9 cellular contexts compared by ENCODE assay signal in the genomic region with DNA sequence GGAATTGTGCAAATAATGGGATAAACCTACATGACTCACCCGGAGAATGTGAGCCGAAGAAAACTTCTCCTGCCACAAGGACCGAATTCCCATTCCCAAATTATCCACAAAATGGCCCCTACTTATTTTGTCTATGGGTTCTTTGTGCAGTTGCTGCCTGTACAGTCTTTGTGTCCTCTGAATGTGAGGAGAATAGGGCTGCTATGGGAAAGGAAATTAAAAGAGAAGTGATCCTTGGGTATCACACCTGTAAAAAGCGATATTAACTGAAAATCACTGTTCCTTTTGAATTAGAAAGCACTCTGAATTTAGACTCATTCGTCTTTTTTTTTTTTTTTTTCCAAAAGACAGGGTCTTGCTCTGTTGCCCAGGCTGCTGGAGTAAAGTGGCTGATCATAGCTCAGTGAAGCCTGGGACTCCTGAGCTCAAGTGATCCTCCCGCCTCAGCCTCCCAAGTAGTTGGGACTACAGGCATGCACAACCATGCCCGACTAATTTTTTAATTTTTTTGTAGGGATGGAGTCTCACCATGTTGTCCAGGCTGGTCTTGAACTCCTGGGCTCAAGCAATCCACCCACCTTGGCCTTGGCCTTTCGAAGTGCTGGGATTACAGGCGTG. TPM values are rescaled to one million over a fixed set of nuclear protein-coding genes. Genes with fewer than 3 reads are reported as not detected.
DNase-seq lines count a peak whose midpoint lies in the region; ATAC-seq and TF ChIP-seq lines count a peak whose summit lies in the region.
"Had no signal": no experiment of that assay in that cellular context is flagged by ENCODE, and none has a peak within 500 bp of the region (broad histone marks: within the 10 kb centered on the region; RNA-seq: fewer than 3 reads in every experiment).

No MANE protein-coding gene starts in this region.

- H3K79me2 ChIP-seq in fibroblast of lung (ENCODE audit: control insufficient read depth, insufficient read depth, low read length): peaks cover 8% of the 10 kb centered on the region

- H3K4me2 ChIP-seq in fibroblast of lung (ENCODE audit: extremely low read depth, insufficient read depth, low read length): peak overlapping the region; percentile 77

- peak overlapping the region; percentile 68 for H2AFZ ChIP-seq in fibroblast of lung (ENCODE audit: low read length)

- DNase-seq in RWPE2 (ENCODE audit: low spot score) (no peak), fibroblast of lung (ENCODE audit: low read depth in 2 of 2) (no peak), sigmoid colon (no peak), DMS153 treated with DMSO at 0.1 percent for 48 hours (lab: John Stamatoyannopoulos, UW; ENCODE audit: unreplicated experiment) (no peak), mucosa of gallbladder (ENCODE audit: low spot score) (no peak), NOMO-1 treated with dmso at 0.1 percent for 144 hours (lab: John Stamatoyannopoulos, UW; ENCODE audit: unreplicated experiment) (no peak)
- DNase-seq: GOT3 had no signal

- H3K36me3 ChIP-seq in RWPE2 (ENCODE audit: low read depth) (peaks cover 7% of the 10 kb centered on the region), fibroblast of lung (ENCODE audit: control insufficient read depth, insufficient read depth, low read length) (no peaks in the 10 kb centered on the region), sigmoid colon (no peaks in the 10 kb centered on the region)

- ATAC-seq in RWPE2 (ENCODE audit: low read depth): no peak
- no peak for ATAC-seq in GM18868 (IDR thresholded peaks at IDR 0.05; ENCODE audit: unreplicated experiment)

- H3K4me1 ChIP-seq in RWPE2 (ENCODE audit: insufficient read depth, poor library complexity, severe bottlenecking): peaks cover 30% of the 10 kb centered on the region
- H3K4me1 ChIP-seq in fibroblast of lung (ENCODE audit: control insufficient read depth, extremely low read depth, insufficient read depth, low read length): peaks cover 21% of the 10 kb centered on the region
- H3K4me1 ChIP-seq in sigmoid colon: peaks cover 0 to 60% (median 44%) of the 10 kb centered on the region in 4 donors

- H3K27ac ChIP-seq in RWPE2 (ENCODE audit: poor library complexity, severe bottlenecking) (peak overlapping the region; percentile 98), fibroblast of lung (ENCODE audit: insufficient read depth, low read length) (peak overlapping the region; percentile 81), sigmoid colon (peak overlapping the region; percentile 93 to 96 (median 94))

- H3K9ac ChIP-seq in fibroblast of lung (ENCODE audit: insufficient read depth, low read length): no peak overlapping the region

- TF ChIP-seq CTCF in RWPE2 (IDR thresholded peaks at IDR 0.05; ENCODE audit: poor library complexity, severe bottlenecking) (no peak), fibroblast of lung (conservative IDR thresholded peaks at IDR 0.05 in 1 of 2, IDR thresholded peaks at IDR 0.05 in 1 of 2; ENCODE audit: low read depth in 1 of 2, low read length in 2 of 2) (no peak), sigmoid colon (IDR thresholded peaks at IDR 0.05) (no peak)

- 55 to 61% methylated on average over 9 of the region's 9 CpGs for WGBS in sigmoid colon, 2 donors

- H3K9me3 ChIP-seq in RWPE2 (ENCODE audit: severe bottlenecking) (no peaks in the 10 kb centered on the region), fibroblast of lung (ENCODE audit: control insufficient read depth, insufficient read depth, low read depth, low read length) (no peaks in the 10 kb centered on the region), sigmoid colon (no peaks in the 10 kb centered on the region)

- intact Hi-C loops in sigmoid colon (cut with DNase I): no loop called here

- H3K27me3 ChIP-seq in RWPE2 (ENCODE audit: insufficient read depth, poor library complexity, severe bottlenecking) (no peaks in the 10 kb centered on the region), fibroblast of lung (ENCODE audit: control insufficient read depth, insufficient read depth, low read length) (no peaks in the 10 kb centered on the region), sigmoid colon (no peaks in the 10 kb centered on the region)

- peak overlapping the region; percentile 40; the same call in 1 of the 2 replicates for H3K4me3 ChIP-seq in GM08714 (ENCODE audit: low read length)
- H3K4me3 ChIP-seq in RWPE2 (ENCODE audit: severe bottlenecking): no peak overlapping the region
- peak overlapping the region; percentile 27 to 67 (median 39) for H3K4me3 ChIP-seq in fibroblast of lung (replicated peaks in 1 of 4; ENCODE audit: control extremely low read depth in 1 of 4, insufficient read depth in 1 of 4, low read depth in 3 of 4, low read length in 4 of 4)
- peak overlapping the region; percentile 10 to 41 (median 36) for H3K4me3 ChIP-seq in sigmoid colon

- TF ChIP-seq POLR2A in sigmoid colon (IDR thresholded peaks at IDR 0.05): no peak

- no peak for TF ChIP-seq EP300 in sigmoid colon (IDR thresholded peaks at IDR 0.05)

- no peaks in the 10 kb centered on the region for H4K20me1 ChIP-seq in fibroblast of lung (ENCODE audit: control insufficient read depth, extremely low read depth, insufficient read depth, low read length)

RNA-seq across cellular contexts. Expression of gene CHD9, which starts 45.4 kb away (rescaled TPM):
- 47.0 and 60.9 TPM in 2 replicates for total RNA-seq in fibroblast of lung
- 25.5 and 32.9 TPM in 2 replicates for polyA plus RNA-seq in fibroblast of lung
- polyA plus RNA-seq in fibroblast of lung (2012): 12.4 and 14.1 TPM in 2 replicates
- polyA minus RNA-seq in fibroblast of lung (ENCODE audit: low replicate concordance): 10.6 TPM in 2 replicates
- 10 to 100 TPM; 55.5 to 88.5 (median 85.5) TPM for total RNA-seq in sigmoid colon
- polyA plus RNA-seq in sigmoid colon: 10 to 100 TPM; 13.8 to 20.1 (median 15.2) TPM
- 71.4 TPM for total RNA-seq in mucosa of gallbladder

RNA-seq across cellular contexts. Expression of gene CHD9NB, which starts 47.5 kb away (rescaled TPM):
- total RNA-seq in fibroblast of lung (3.6 and 5.3 TPM in 2 replicates), sigmoid colon (under 1 TPM in 2 of 4 donors, not detected in 2; 0.55 to 0.71 TPM), mucosa of gallbladder (4.8 TPM)
- polyA plus RNA-seq in fibroblast of lung (0.34 and 0.81 TPM in 2 replicates), sigmoid colon (1 to 10 TPM; 4.6 to 9.5 (median 6.6) TPM)
- 0.86 and 1.3 TPM in 2 replicates for polyA plus RNA-seq in fibroblast of lung (2012)
- not detected in 2 replicates for polyA minus RNA-seq in fibroblast of lung (ENCODE audit: low replicate concordance)
